16 cellular contexts compared by ENCODE assay signal in genomic region chr13:97220151-97220900, GRCh38. TPM values are rescaled to one million over a fixed set of nuclear protein-coding genes. Genes with fewer than 3 reads are reported as not detected.
A peak's percentile ranks its signal among the peaks of the same experiment; 100 is the strongest.
DNase-seq lines count a peak whose midpoint lies in the region; ATAC-seq and TF ChIP-seq lines count a peak whose summit lies in the region.
"Had no signal": no experiment of that assay in that cellular context is flagged by ENCODE, and none has a peak within 500 bp of the region (broad histone marks: within the 10 kb centered on the region; RNA-seq: fewer than 3 reads in every experiment).

No MANE protein-coding gene starts in this region.

- no peaks in the 10 kb centered on the region for H3K27me3 Mint-ChIP-seq in CD4-positive, alpha-beta memory T cell

- TF ChIP-seq CTCF in PC-9 (conservative IDR thresholded peaks at IDR 0.05) (no peak), hepatocyte (IDR thresholded peaks at IDR 0.05; ENCODE audit: poor library complexity) (no peak)

- WGBS in hepatocyte (ENCODE audit: low lambda C conversion rate, missing lambda C conversion rate), result 82% methylated on average over 3 of the region's 3 CpGs
- WGBS in right cardiac atrium, result 59% methylated on average over 3 of the region's 3 CpGs

- H3K9me3 ChIP-seq in CD4-positive, alpha-beta memory T cell (ENCODE audit: control insufficient read depth in 1 of 2, low read length in 2 of 2), result no peaks in the 10 kb centered on the region
- H3K9me3 ChIP-seq in PC-9 (ENCODE audit: insufficient read depth, low read depth), result no peaks in the 10 kb centered on the region
- H3K9me3 ChIP-seq in hepatocyte (ENCODE audit: low read depth), result no peaks in the 10 kb centered on the region
- H3K9me3 ChIP-seq in right cardiac atrium (ENCODE audit: control insufficient read depth, low read length), result no peaks in the 10 kb centered on the region
- H3K9me3 ChIP-seq: heart left ventricle, ovary had no signal

- no peak for DNase-seq in CD4-positive, alpha-beta memory T cell
- DNase-seq in PC-9 (peak in 1 of 2 experiments; percentile 58), hepatocyte (ENCODE audit: low spot score) (no peak), pons (ENCODE audit: low spot score) (peak; percentile 85), T-helper 1 cell (no peak), right cardiac atrium (no peak)
- DNase-seq: activated CD4-positive, alpha-beta T cell treated with anti-CD3 and anti-CD28 coated beads for 1 hour; brain microvascular endothelial cell; GOT3; heart left ventricle; NCI-H1417 treated with DMSO at 0.1 percent for 48 hours; ovary; stimulated activated naive CD4-positive, alpha-beta T cell treated with Interleukin-2 at 50 U/mL for 16 hours had no signal

- H3K27me3 ChIP-seq in CD4-positive, alpha-beta memory T cell (ENCODE audit: insufficient read depth, low read length), result no peaks in the 10 kb centered on the region
- H3K27me3 ChIP-seq in PC-9 (ENCODE audit: insufficient read depth, low read depth), result no peaks in the 10 kb centered on the region
- H3K27me3 ChIP-seq in hepatocyte, result no peaks in the 10 kb centered on the region
- H3K27me3 ChIP-seq in right cardiac atrium (ENCODE audit: control insufficient read depth, insufficient read depth), result no peaks in the 10 kb centered on the region
- H3K27me3 ChIP-seq: brain microvascular endothelial cell, heart left ventricle, ovary had no signal

- no peak overlapping the region for H3K4me3 ChIP-seq in CD4-positive, alpha-beta memory T cell (ENCODE audit: low read length in 2 of 2)
- peak overlapping the region; percentile 7; the same call in 1 of the 2 replicates for H3K4me3 ChIP-seq in PC-9
- H3K4me3 ChIP-seq in hepatocyte, result no peak overlapping the region
- no peak overlapping the region for H3K4me3 ChIP-seq in right cardiac atrium (ENCODE audit: low read length)
- H3K4me3 ChIP-seq: heart left ventricle, ovary had no signal

- CTCF ChIA-PET in CD4-positive, alpha-beta memory T cell (lab: Charles Lee; ENCODE audit: partially characterized antibody), result interaction anchor here (1.3 kb wide), 1 partner anchor 8 kb away, joined by 3 read pairs; no protein-coding TSS in a partner anchor
- CTCF ChIA-PET in PC-9 (lab: Charles Lee), result no interaction called here

- ATAC-seq in HG03457 (IDR thresholded peaks at IDR 0.05; ENCODE audit: unreplicated experiment), result no peak
- ATAC-seq in right cardiac atrium, result no peak
- ATAC-seq in HG03565 (IDR thresholded peaks at IDR 0.05; ENCODE audit: unreplicated experiment), result no peak
- ATAC-seq: heart left ventricle had no signal

- H3K4me1 ChIP-seq in CD4-positive, alpha-beta memory T cell (ENCODE audit: insufficient read depth, low read length), result peaks cover 32% of the 10 kb centered on the region
- H3K4me1 ChIP-seq in PC-9 (replicated peaks; ENCODE audit: insufficient read depth) (peaks cover 30% of the 10 kb centered on the region), hepatocyte (ENCODE audit: insufficient read depth) (peaks cover 10% of the 10 kb centered on the region), right cardiac atrium (ENCODE audit: control insufficient read depth, insufficient read depth, low read length) (peaks cover under 1% of the 10 kb centered on the region)

- POLR2A ChIA-PET in CD4-positive, alpha-beta memory T cell (lab: Charles Lee; ENCODE audit: partially characterized antibody), result interaction anchor here (2.0 kb wide), 1 partner anchor 213 kb away, joined by 9 read pairs; the partner anchor contains the start of gene RAP2A
- POLR2A ChIA-PET in PC-9 (lab: Charles Lee; ENCODE audit: unreplicated experiment), result interaction anchor here (0.5 to 0.6 kb wide), 2 partner anchors 37 to 88 kb away, joined by 4 to 5 read pairs; no protein-coding TSS in a partner anchor

- H4K20me1 ChIP-seq in PC-9 (ENCODE audit: insufficient read depth), result peaks cover 2% of the 10 kb centered on the region
- H4K20me1 ChIP-seq in hepatocyte (ENCODE audit: insufficient read depth, poor library complexity, severe bottlenecking), result no peaks in the 10 kb centered on the region

- peak overlapping the region in 1 of 8 donors; percentile 1 for H3K4me3 Mint-ChIP-seq in CD4-positive, alpha-beta memory T cell
- H3K4me3 Mint-ChIP-seq: T-helper 2 cell treated with Interferon-gamma antibody and Interleukin-4, amounts not matched to agents 5 μg/mL and 100 μg/mL, for 36 hours had no signal

- H3K9me3 Mint-ChIP-seq in CD4-positive, alpha-beta memory T cell, result no peaks in the 10 kb centered on the region
- H3K9me3 Mint-ChIP-seq: T-helper 2 cell treated with Interferon-gamma antibody and Interleukin-4, amounts not matched to agents 5 μg/mL and 100 μg/mL, for 36 hours had no signal

- BruUV-seq in PC-9 (replicated peaks; lab: Mats Ljungman, UMichigan), result no TSS peak

- H2AFZ ChIP-seq in PC-9 (peak overlapping the region; percentile 66), hepatocyte (no peak overlapping the region)

- no peak overlapping the region for H3K27ac ChIP-seq in CD4-positive, alpha-beta memory T cell (ENCODE audit: low read depth, low read length)
- peak overlapping the region; percentile 63 for H3K27ac ChIP-seq in PC-9
- H3K27ac ChIP-seq in hepatocyte, result peak overlapping the region; percentile 71
- H3K27ac ChIP-seq in right cardiac atrium (ENCODE audit: low read length), result no peak overlapping the region
- H3K27ac ChIP-seq: brain microvascular endothelial cell, ovary had no signal

- peaks cover 23 to 48% (median 27%) of the 10 kb centered on the region in 4 donors for H3K4me1 Mint-ChIP-seq in CD4-positive, alpha-beta memory T cell

- peaks cover 39% of the 10 kb centered on the region for H3K79me2 ChIP-seq in PC-9 (ENCODE audit: low read depth)
- peaks cover 34% of the 10 kb centered on the region for H3K79me2 ChIP-seq in hepatocyte

- H3K9me2 ChIP-seq in PC-9 (ENCODE audit: insufficient read depth), result no peaks in the 10 kb centered on the region
- no peaks in the 10 kb centered on the region for H3K9me2 ChIP-seq in hepatocyte (replicated peaks; ENCODE audit: insufficient read depth)

- peak overlapping the region in 4 of 7 donors; percentile 4 to 62 (median 14) for H3K27ac Mint-ChIP-seq in CD4-positive, alpha-beta memory T cell
- H3K27ac Mint-ChIP-seq: T-helper 2 cell treated with Interferon-gamma antibody and Interleukin-4, amounts not matched to agents 5 μg/mL and 100 μg/mL, for 36 hours had no signal

- peaks cover 49% of the 10 kb centered on the region for H3F3A ChIP-seq in PC-9 (ENCODE audit: insufficient read depth, low read depth)

- no peaks in the 10 kb centered on the region for H3K36me3 ChIP-seq in CD4-positive, alpha-beta memory T cell (ENCODE audit: insufficient read depth, low read length)
- peaks cover 27% of the 10 kb centered on the region for H3K36me3 ChIP-seq in PC-9 (ENCODE audit: low read depth)
- no peaks in the 10 kb centered on the region for H3K36me3 ChIP-seq in hepatocyte (replicated peaks; ENCODE audit: insufficient read depth, low read depth)
- H3K36me3 ChIP-seq: brain microvascular endothelial cell, heart left ventricle, ovary had no signal

- H3K4me2 ChIP-seq in PC-9 (peak overlapping the region; percentile 95), hepatocyte (no peak overlapping the region)

- H3K36me3 Mint-ChIP-seq in CD4-positive, alpha-beta memory T cell, result peaks cover 0 to 18% of the 10 kb centered on the region in 2 donors

- intact Hi-C loops in CD4-positive, alpha-beta memory T cell (cut with micrococcal nuclease), result loop anchor here (5.0 kb wide), 1 partner anchor 757 kb away; no protein-coding TSS in a partner anchor
- intact Hi-C loops in PC-9 (cut with micrococcal nuclease; ENCODE audit: unreplicated experiment), result loop anchor here (5.0 to 10.0 kb wide), 2 partner anchors 43 to 344 kb away; no protein-coding TSS in a partner anchor
- intact Hi-C loops in right cardiac atrium (cut with DNase I), result loop anchor here in 3 of 4 donors (5.0 to 10.0 kb wide), 5 partner anchors 54 to 142 kb away; no protein-coding TSS in a partner anchor

RNA-seq across cellular contexts. Expression of gene MBNL2, which starts 1.8 kb away (rescaled TPM):
- 10 to 100 TPM; 33.0 to 36.2 TPM for total RNA-seq in CD4-positive, alpha-beta memory T cell
- 10 to 100 TPM; 20.1 to 23.7 TPM for polyA plus RNA-seq in CD4-positive, alpha-beta memory T cell
- total RNA-seq in PC-9 (2021), result 57.7 and 91.3 TPM in 2 replicates
- 96.8 and 97.9 TPM in 2 replicates for total RNA-seq in hepatocyte
- 27.4 and 33.8 TPM in 2 replicates for polyA plus RNA-seq in hepatocyte
- 10 to 100 TPM; 71.8 to 89.6 (median 76.2) TPM for total RNA-seq in right cardiac atrium
- polyA plus RNA-seq in right cardiac atrium, result 23.2 TPM

Comparison
In these comparisons a context has a peak if more than half of its experiments do, and no peak if none do; other contexts are left out.
1. H3K27ac ChIP-seq: peak in PC-9 (single experiment) and hepatocyte (single experiment); none in CD4-positive, alpha-beta memory T cell (single experiment) and right cardiac atrium (single experiment).